In genomic region chr11:30333405-30333804, GRCh38 we compare ENCODE assay signal across 9 cellular contexts. TPM values are rescaled to one million over a fixed set of nuclear protein-coding genes. Genes with fewer than 3 reads are reported as not detected.
DNase-seq lines count a peak whose midpoint lies in the region; ATAC-seq and TF ChIP-seq lines count a peak whose summit lies in the region.
"Had no signal": no experiment of that assay in that cellular context is flagged by ENCODE, and none has a peak within 500 bp of the region (broad histone marks: within the 10 kb centered on the region; RNA-seq: fewer than 3 reads in every experiment).

No MANE protein-coding gene starts in this region.

- H3K27ac ChIP-seq in PC-3 (ENCODE audit: low read length): no peak overlapping the region
- no peak overlapping the region for H3K27ac ChIP-seq in heart right ventricle
- H3K27ac ChIP-seq: SK-N-MC had no signal

- TF ChIP-seq CTCF in GM10266 (IDR thresholded peaks at IDR 0.05; ENCODE audit: control insufficient read depth, insufficient read depth, low read depth, missing control alignments) (peak; percentile 47), PC-3 (conservative IDR thresholded peaks at IDR 0.05; ENCODE audit: low read depth, low read length) (peak; percentile 66), heart right ventricle (IDR thresholded peaks at IDR 0.05) (peak in 7 of 9 donors; percentile 36 to 61 (median 49))

- BruUV-seq in PC-3 (replicated peaks; lab: Mats Ljungman, UMichigan): no TSS peak

- H3K4me3 ChIP-seq in PC-3 (ENCODE audit: low read length) (no peak overlapping the region), heart right ventricle (no peak overlapping the region)
- H3K4me3 ChIP-seq: SK-N-MC had no signal

- H4K20me1 ChIP-seq in PC-3 (ENCODE audit: low read length): no peaks in the 10 kb centered on the region

- POLR2A ChIA-PET in PC-3 (lab: Charles Lee; ENCODE audit: unreplicated experiment): no interaction called here

- intact Hi-C loops in PC-3 (cut with micrococcal nuclease): no loop called here
- intact Hi-C loops in heart right ventricle (cut with DNase I): loop anchor here in 1 of 10 donors (5.0 kb wide), 1 partner anchor 901 kb away; no protein-coding TSS in a partner anchor

- ATAC-seq in PC-3 (peak; percentile 81), heart right ventricle (peak in 2 of 8 donors; percentile 50 to 69)

- H3K9me2 ChIP-seq in PC-3 (replicated peaks; ENCODE audit: low read length): no peaks in the 10 kb centered on the region

- no peaks in the 10 kb centered on the region for H3K4me1 ChIP-seq in PC-3 (ENCODE audit: insufficient read depth, low read length)
- H3K4me1 ChIP-seq in heart right ventricle: peaks cover 0 to 12% (median 5%) of the 10 kb centered on the region in 9 donors

- H3K79me2 ChIP-seq in PC-3 (ENCODE audit: low read length): peaks cover 20% of the 10 kb centered on the region

- 73 to 75% methylated on average over 3 of the region's 3 CpGs for WGBS in heart right ventricle, 2 donors

- no peak overlapping the region for H3K9ac ChIP-seq in PC-3 (ENCODE audit: low read length)

- H3K4me2 ChIP-seq in PC-3 (ENCODE audit: low read length): no peak overlapping the region

- H2AFZ ChIP-seq in PC-3 (ENCODE audit: low read length): no peak overlapping the region

- H3K27me3 ChIP-seq in PC-3 (ENCODE audit: low read length) (no peaks in the 10 kb centered on the region), heart right ventricle (no peaks in the 10 kb centered on the region)

- H3F3A ChIP-seq in PC-3 (ENCODE audit: low read length, unreplicated experiment): no peaks in the 10 kb centered on the region

- H3K9me3 ChIP-seq in PC-3 (ENCODE audit: low read length): no peaks in the 10 kb centered on the region
- no peaks in the 10 kb centered on the region for H3K9me3 ChIP-seq in heart right ventricle

- CTCF ChIA-PET in PC-3 (lab: Charles Lee): no interaction called here

- DNase-seq in GM10266 (ENCODE audit: extremely low spot score): no peak
- peak; percentile 19 for DNase-seq in H4 (ENCODE audit: low spot score)
- DNase-seq in PC-3: peak; percentile 39
- DNase-seq in heart right ventricle: no peak
- DNase-seq in epidermal melanocyte (ENCODE audit: insufficient read length, low spot score): no peak
- DNase-seq in DMS79 treated with DMSO at 0.1 percent for 48 hours (lab: John Stamatoyannopoulos, UW): no peak
- DNase-seq in NCI-H1694 treated with DMSO at 0.1 percent for 48 hours (lab: John Stamatoyannopoulos, UW): no peak
- no peak for DNase-seq in effector CD4-positive, alpha-beta T cell

- H3K36me3 ChIP-seq in PC-3 (ENCODE audit: low read depth, low read length): peaks cover 28% of the 10 kb centered on the region; the same call in 1 of the 2 replicates
- H3K36me3 ChIP-seq in heart right ventricle: peaks cover 0 to 78% (median 26%) of the 10 kb centered on the region in 9 donors

RNA-seq across cellular contexts. Expression of gene ARL14EP, which starts 10.5 kb away (rescaled TPM):
- total RNA-seq in H4 (2014; rRNA removed; shearing (Covaris generic)): 23.2 and 27.4 TPM in 2 replicates
- total RNA-seq in PC-3 (2014; rRNA removed): 8.4 and 10.7 TPM in 2 replicates
- total RNA-seq in heart right ventricle: 10 to 100 TPM; 28.2 to 43.5 (median 32.3) TPM
- 10 to 100 TPM; 10.1 to 14.7 TPM for polyA plus RNA-seq in heart right ventricle

Comparison
In these comparisons a context has a peak if more than half of its experiments do, and no peak if none do; other contexts are left out.
1. DNase-seq: peak in H4 (single experiment) and PC-3 (single experiment); none in GM10266 (single experiment), heart right ventricle (0 of 2), epidermal melanocyte (single experiment), DMS79 treated with DMSO at 0.1 percent for 48 hours (single experiment), NCI-H1694 treated with DMSO at 0.1 percent for 48 hours (single experiment) and effector CD4-positive, alpha-beta T cell (single experiment).
2. Peak in every context shown above with its lines, with median percentiles within 50 percentile points of each other: CTCF ChIP-seq.